ENCODE assay signal across 1 cellular context in genomic region chr17:45224671-45225050, GRCh38.
A peak's percentile ranks its signal among the peaks of the same experiment; 100 is the strongest.
TF ChIP-seq lines count a peak whose summit lies in the region.

No MANE protein-coding gene starts in this region.

TF ChIP-seq in K562, 482 proteins besides CTCF, POLR2A, EP300 and RAD21:
- TF ChIP-seq RBFOX2 (IDR thresholded peaks at IDR 0.05; ENCODE audit: low read depth, low read length) (peak; percentile 41; the same call in 1 of the 2 replicates), ZNF197 (CRISPR knock-in tag; IDR thresholded peaks at IDR 0.05; ENCODE audit: low read depth) (no peak)
